Comparison of ENCODE assay signal across 25 cellular contexts in the genomic region with DNA sequence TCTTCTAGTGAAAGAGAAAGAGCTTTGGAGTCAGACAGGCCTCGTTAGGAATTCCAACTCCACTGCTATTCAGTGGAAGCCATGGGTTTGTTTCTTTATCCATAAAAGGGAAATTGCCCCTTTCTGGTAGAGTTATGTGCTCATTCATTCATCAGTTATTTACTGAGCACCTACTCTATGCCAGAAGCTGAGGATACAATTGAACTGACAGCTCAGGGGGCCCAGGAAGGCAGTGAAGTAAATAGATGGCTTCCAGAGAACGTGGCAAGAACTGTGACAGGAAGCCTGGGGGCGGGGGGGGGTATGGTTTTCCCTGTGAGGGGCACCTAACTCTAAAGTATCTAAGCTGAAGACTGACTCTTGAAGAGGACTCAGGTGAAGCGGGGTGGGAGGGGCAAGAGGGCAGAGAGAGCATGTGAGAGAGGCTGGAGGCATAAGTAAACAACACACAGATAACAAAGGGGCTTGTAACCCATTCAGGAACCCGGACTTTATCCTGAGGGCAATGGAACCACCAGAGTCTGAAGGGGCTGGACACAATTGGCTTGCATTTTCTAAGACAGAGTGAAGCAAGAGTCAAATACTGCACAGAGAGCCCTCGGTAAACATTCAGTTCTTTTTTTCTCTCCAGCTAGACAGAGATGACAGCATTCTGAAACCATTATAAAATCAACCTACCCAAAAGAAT.
"Had no signal": no experiment of that assay in that cellular context is flagged by ENCODE, and none has a peak within 500 bp of the region (broad histone marks: within the 10 kb centered on the region; RNA-seq: fewer than 3 reads in every experiment).

No MANE protein-coding gene starts in this region.

- FAIRE-seq: urothelium cell line had no signal

- H3K4me3 Mint-ChIP-seq: central memory CD8-positive, alpha-beta T cell; nephron; T-helper 2 cell treated with Interferon-gamma antibody and Interleukin-4, amounts not matched to agents 5 μg/mL and 100 μg/mL, for 36 hours had no signal

- H3K9me3 Mint-ChIP-seq: central memory CD8-positive, alpha-beta T cell; nephron; T-helper 2 cell treated with Interferon-gamma antibody and Interleukin-4, amounts not matched to agents 5 μg/mL and 100 μg/mL, for 36 hours had no signal

- H3K4me1 Mint-ChIP-seq: central memory CD8-positive, alpha-beta T cell had no signal

- H3K27me3 Mint-ChIP-seq: central memory CD8-positive, alpha-beta T cell had no signal

- H3K27ac ChIP-seq: ascending aorta, gastroesophageal sphincter, heart right ventricle, thyroid gland had no signal

- H3K4me1 ChIP-seq: ascending aorta, gastroesophageal sphincter, thyroid gland had no signal

- H3K27ac Mint-ChIP-seq: nephron; T-helper 2 cell treated with Interferon-gamma antibody and Interleukin-4, amounts not matched to agents 5 μg/mL and 100 μg/mL, for 36 hours had no signal

- H3K9me3 ChIP-seq: ascending aorta, gastroesophageal sphincter, heart right ventricle, thyroid gland had no signal

- DNase-seq: activated CD4-positive, alpha-beta T cell treated with anti-CD3 and anti-CD28 coated beads for 48 hours; activated CD4-positive, CD25-positive, alpha-beta regulatory T cell; activated CD8-positive, alpha-beta memory T cell treated with anti-CD3 and anti-CD28 coated beads for 24 hours; activated CD8-positive, alpha-beta memory T cell treated with anti-CD3 and anti-CD28 coated beads, Interleukin-2, amount 50 U/mL, for 48 hours; activated effector memory CD4-positive, alpha-beta T cell treated with Interleukin-2 at 50 U/mL for 16 hours; activated naive CD4-positive, alpha-beta T cell treated with anti-CD3 and anti-CD28 coated beads, Interleukin-2, amount 50 U/mL, for 16 hours; activated T-cell treated with anti-CD3 and anti-CD28 coated beads, Interleukin-2, amount 50 U/mL, for 48 hours; cortex of kidney; heart right ventricle; left cardiac atrium; midbrain; nucleus accumbens; stimulated activated CD4-positive, alpha-beta T cell treated with anti-CD3 and anti-CD28 coated beads, Interleukin-12 subunit alpha, Interleukin-12 subunit beta, amount 100 ng/mL, for 4 hours; stimulated activated CD4-positive, alpha-beta T cell treated with anti-CD3 and anti-CD28 coated beads, Interleukin-1b, Interleukin-23, amount 100 ng/mL, for 48 hours; stimulated activated CD8-positive, alpha-beta memory T cell treated with anti-CD3 and anti-CD28 coated beads, Interleukin-4, amount 100 ng/mL, for 48 hours; stimulated activated naive CD4-positive, alpha-beta T cell; thyroid gland had no signal

- H3K27me3 ChIP-seq: ascending aorta, gastroesophageal sphincter, heart right ventricle, thyroid gland had no signal

- H3K4me3 ChIP-seq: ascending aorta, gastroesophageal sphincter, heart right ventricle, lung, thyroid gland had no signal

- ATAC-seq: esophagus mucosa, gastroesophageal sphincter had no signal
